In genomic region chr19:40444181-40445005, GRCh38 we compare ENCODE assay signal across 9 cellular contexts. TPM values are rescaled to one million over a fixed set of nuclear protein-coding genes. Genes with fewer than 3 reads are reported as not detected.
DNase-seq lines count a peak whose midpoint lies in the region; ATAC-seq, FAIRE-seq and TF ChIP-seq lines count a peak whose summit lies in the region.
"Had no signal": no experiment of that assay in that cellular context is flagged by ENCODE, and none has a peak within 500 bp of the region (broad histone marks: within the 10 kb centered on the region; RNA-seq: fewer than 3 reads in every experiment).

TSS of gene SERTAD3 (minus strand) at chr19:40444335. CDS start at chr19:40442080, 2,255 bp downstream.

- H3K4me1 ChIP-seq in keratinocyte (ENCODE audit: control insufficient read depth, extremely low read depth, insufficient read depth, low read length), result peaks cover 16% of the 10 kb centered on the region

- H3K9me3 ChIP-seq in keratinocyte (ENCODE audit: control insufficient read depth, low read depth, low read length), result no peaks in the 10 kb centered on the region

- DNase-seq in AG20443 (ENCODE audit: low spot score) (peak; percentile 96), NCI-H345 treated with DMSO at 0.1 percent for 48 hours (lab: John Stamatoyannopoulos, UW; ENCODE audit: unreplicated experiment) (peak; percentile 100), keratinocyte (ENCODE audit: low read depth, low spot score) (peak; percentile 64)
- DNase-seq in activated CD4-positive, CD25-positive, alpha-beta regulatory T cell (lab: John Stamatoyannopoulos, UW), result peak; percentile 91 to 97 (median 96)
- DNase-seq in central memory CD4-positive, alpha-beta T cell, result peak; percentile 96
- peak; percentile 93 to 95 for DNase-seq in stimulated activated CD4-positive, alpha-beta T cell treated with anti-CD3 and anti-CD28 coated beads, Interleukin-15, amount 100 ng/mL, for 1 hour (ENCODE audit: low read depth in 1 of 2, low spot score in 1 of 2)

- H4K20me1 ChIP-seq in keratinocyte (ENCODE audit: control insufficient read depth, extremely low read depth, insufficient read depth, low read length), result peaks cover 5% of the 10 kb centered on the region

- H3K4me2 ChIP-seq in keratinocyte (ENCODE audit: control insufficient read depth, extremely low read depth, insufficient read depth, low read depth, low read length), result peak within 1 kb of the TSS; percentile 95

- no peaks in the 10 kb centered on the region for H3K9me1 ChIP-seq in keratinocyte (ENCODE audit: control insufficient read depth, extremely low read depth, insufficient read depth, low read length)

- peak within 1 kb of the TSS; percentile 99 for H3K27ac ChIP-seq in keratinocyte (ENCODE audit: control insufficient read depth, insufficient read depth, low read length)

- H3K4me3 ChIP-seq in keratinocyte (ENCODE audit: control insufficient read depth in 2 of 3, extremely low read depth in 1 of 3, insufficient read depth in 2 of 3, low read depth in 1 of 3, low read length in 3 of 3), result peak within 1 kb of the TSS; percentile 96 to 100 (median 100)

- dilution Hi-C loops in keratinocyte (cut with MboI; ENCODE audit: extremely low pct_ligation_motif_present, low sequenced_read_pairs), result no loop called here

- ATAC-seq in GM19025 (IDR thresholded peaks at IDR 0.05; ENCODE audit: low read depth, unreplicated experiment) (peak; percentile 76), HG03280 (IDR thresholded peaks at IDR 0.05; ENCODE audit: unreplicated experiment) (peak; percentile 73)

- FAIRE-seq in keratinocyte (lab: Jason Lieb, UNC), result no peak
- FAIRE-seq: endometrium had no signal

- peaks cover 17 to 19% of the 10 kb centered on the region in 2 experiments for H3K36me3 ChIP-seq in keratinocyte (ENCODE audit: control insufficient read depth in 2 of 2, extremely low read depth in 1 of 2, insufficient read depth in 2 of 2, low read length in 2 of 2)

- H3K79me2 ChIP-seq in keratinocyte (ENCODE audit: control insufficient read depth, insufficient read depth, low read length), result peaks cover 33% of the 10 kb centered on the region

- H3K9ac ChIP-seq in keratinocyte (ENCODE audit: control insufficient read depth, extremely low read depth, insufficient read depth, low read length), result peak within 1 kb of the TSS; percentile 100

- peak in 1 of 3 experiments; percentile 29 for TF ChIP-seq CTCF in keratinocyte (optimal IDR thresholded peaks at IDR 0.05 in 1 of 3, IDR thresholded peaks at IDR 0.05 in 1 of 3, conservative IDR thresholded peaks at IDR 0.05 in 1 of 3; ENCODE audit: extremely low read depth in 1 of 3, insufficient read depth in 2 of 3, low read length in 3 of 3)

- peak within 1 kb of the TSS; percentile 99 for H2AFZ ChIP-seq in keratinocyte (ENCODE audit: control insufficient read depth, low read length)

- H3K27me3 ChIP-seq in keratinocyte (ENCODE audit: control insufficient read depth, extremely low read depth, insufficient read depth, low read length), result no peaks in the 10 kb centered on the region

RNA-seq across cellular contexts. Expression of gene SERTAD3, which starts in this region (rescaled TPM):
- 11.8 to 16.1 TPM (median 13.2 TPM) in 3 replicates for polyA plus RNA-seq in keratinocyte
- polyA plus RNA-seq in keratinocyte (2011; ENCODE audit: low read depth), result 1.1 TPM
- 9.0 and 9.9 TPM in 2 replicates for polyA plus RNA-seq in keratinocyte (2011; cell fraction: cytosol; rRNA removed)
- 11.3 and 14.8 TPM in 2 replicates for polyA plus RNA-seq in keratinocyte (2011; cell fraction: nucleus; rRNA removed)
- 11.9 and 19.4 TPM in 2 replicates for polyA plus RNA-seq in keratinocyte (2012; ENCODE audit: low replicate concordance)
- 14.4 to 18.5 TPM (median 14.8 TPM) in 3 replicates for polyA minus RNA-seq in keratinocyte
- polyA minus RNA-seq in keratinocyte (2011; cell fraction: cytosol; rRNA and poly(A)+ RNA removed), result 35.3 TPM
- polyA minus RNA-seq in keratinocyte (2011; cell fraction: nucleus; rRNA and poly(A)+ RNA removed), result 9.1 and 9.6 TPM in 2 replicates

Comparison
In these comparisons a context has a peak if more than half of its experiments do, and no peak if none do; other contexts are left out.
1. Peak in every context shown above with its lines: DNase-seq, ATAC-seq, H3K4me3 ChIP-seq and H3K27ac ChIP-seq.